In the genomic region with DNA sequence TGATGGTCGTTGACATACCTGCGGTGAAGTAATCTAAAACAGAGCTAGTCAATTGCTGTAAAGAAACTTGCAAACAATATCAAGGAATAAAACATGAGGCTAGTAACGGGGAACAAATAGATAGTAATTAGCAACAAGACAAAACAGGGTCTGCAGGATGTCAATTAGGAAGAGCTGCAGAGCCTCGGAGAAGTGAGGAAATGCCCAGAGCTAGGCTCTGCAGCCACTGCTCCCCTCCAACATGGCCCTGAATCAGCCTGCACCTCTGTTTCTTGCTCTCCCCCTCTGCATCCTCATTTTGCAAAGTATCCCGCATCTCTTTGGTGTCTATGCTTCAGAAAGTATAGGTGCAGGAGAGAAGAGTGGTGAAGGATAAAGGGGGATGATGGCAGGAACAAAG, we compare ENCODE assay signal across 39 cellular contexts.
"Had no signal": no experiment of that assay in that cellular context is flagged by ENCODE, and none has a peak within 500 bp of the region (broad histone marks: within the 10 kb centered on the region; RNA-seq: fewer than 3 reads in every experiment).

No MANE protein-coding gene starts in this region.

- H3K27ac Mint-ChIP-seq: activated CD4-positive, alpha-beta memory T cell treated with anti-CD3 and anti-CD28 coated beads, Interleukin-2, amount 10 ng/mL, durations not matched to agents 7 days and 5 days; activated CD8-positive, alpha-beta memory T cell treated with anti-CD3 and anti-CD28 coated beads, Interleukin-2, amount 10 ng/mL, durations not matched to agents 7 days and 5 days; activated naive CD8-positive, alpha-beta T cell treated with anti-CD3 and anti-CD28 coated beads for 36 hours; activated T-helper 17 cell treated with anti-CD3 and anti-CD28 coated beads, Interleukin-2, amount 50 U/mL, for 72 hours had no signal

- H3K27ac ChIP-seq: brain microvascular endothelial cell, PC-9, RWPE1, VCaP had no signal

- H3K27me3 Mint-ChIP-seq: activated CD4-positive, alpha-beta memory T cell treated with anti-CD3 and anti-CD28 coated beads, Interleukin-2, amount 10 ng/mL, durations not matched to agents 7 days and 5 days; activated CD8-positive, alpha-beta memory T cell treated with anti-CD3 and anti-CD28 coated beads, Interleukin-2, amount 10 ng/mL, durations not matched to agents 7 days and 5 days; activated naive CD8-positive, alpha-beta T cell treated with anti-CD3 and anti-CD28 coated beads for 36 hours; activated T-helper 17 cell treated with anti-CD3 and anti-CD28 coated beads, Interleukin-2, amount 50 U/mL, for 72 hours had no signal

- DNase-seq: activated CD4-positive, alpha-beta memory T cell treated with anti-CD3 and anti-CD28 coated beads, Interleukin-2, amount 10 ng/mL, durations not matched to agents 7 days and 5 days; activated CD4-positive, alpha-beta T cell treated with anti-CD3 and anti-CD28 coated beads for 1 hour; activated CD4-positive, alpha-beta T cell treated with anti-CD3 and anti-CD28 coated beads for 48 hours; activated CD4-positive, CD25-positive, alpha-beta regulatory T cell; activated CD8-positive, alpha-beta memory T cell treated with anti-CD3 and anti-CD28 coated beads for 24 hours; activated CD8-positive, alpha-beta memory T cell treated with anti-CD3 and anti-CD28 coated beads, Interleukin-2, amount 10 ng/mL, durations not matched to agents 7 days and 5 days; activated CD8-positive, alpha-beta memory T cell treated with anti-CD3 and anti-CD28 coated beads, Interleukin-2, amount 50 U/mL, for 48 hours; activated effector memory CD4-positive, alpha-beta T cell treated with anti-CD3 and anti-CD28 coated beads, Interleukin-2, amount 50 U/mL, for 16 hours; activated naive CD4-positive, alpha-beta T cell; activated naive CD4-positive, alpha-beta T cell treated with anti-CD3 and anti-CD28 coated beads, Interleukin-2, amount 50 U/mL, for 16 hours; activated naive CD8-positive, alpha-beta T cell treated with anti-CD3 and anti-CD28 coated beads for 36 hours; activated T-cell treated with anti-CD3 and anti-CD28 coated beads, Interleukin-2, amount 50 U/mL, for 48 hours; amniotic stem cell; aorta; brain microvascular endothelial cell; central memory CD4-positive, alpha-beta T cell; Kasumi-1; KG1; MG63; NCI-H1048; NCI-H1105 treated with DMSO at 0.1 percent for 48 hours; NCI-H1436; NCI-H1694; NCI-H1930; NCI-H2081 treated with DMSO at 0.1 percent for 48 hours; NCI-H226; NCI-H524 treated with DMSO at 0.1 percent for 48 hours; NCI-H748 treated with DMSO at 0.1 percent for 48 hours; NK-92 treated with Interleukin-12 subunit alpha and Interleukin-12 subunit beta, amount 100 ng/mL, for 24 hours; PC-9; SIG-M5; SW 1271; T-helper 1 cell; T-helper 2 cell; T-helper 9 cell had no signal

- H3K36me3 ChIP-seq: brain microvascular endothelial cell, MG63 had no signal

- H3K4me3 Mint-ChIP-seq: activated CD4-positive, alpha-beta memory T cell treated with anti-CD3 and anti-CD28 coated beads, Interleukin-2, amount 10 ng/mL, durations not matched to agents 7 days and 5 days; activated CD8-positive, alpha-beta memory T cell treated with anti-CD3 and anti-CD28 coated beads, Interleukin-2, amount 10 ng/mL, durations not matched to agents 7 days and 5 days; activated naive CD8-positive, alpha-beta T cell treated with anti-CD3 and anti-CD28 coated beads for 36 hours; activated T-helper 17 cell treated with anti-CD3 and anti-CD28 coated beads, Interleukin-2, amount 50 U/mL, for 72 hours had no signal

- H3K4me1 Mint-ChIP-seq: activated CD4-positive, alpha-beta memory T cell treated with anti-CD3 and anti-CD28 coated beads, Interleukin-2, amount 10 ng/mL, durations not matched to agents 7 days and 5 days; activated CD8-positive, alpha-beta memory T cell treated with anti-CD3 and anti-CD28 coated beads, Interleukin-2, amount 10 ng/mL, durations not matched to agents 7 days and 5 days; activated naive CD8-positive, alpha-beta T cell treated with anti-CD3 and anti-CD28 coated beads for 36 hours; activated T-helper 17 cell treated with anti-CD3 and anti-CD28 coated beads, Interleukin-2, amount 50 U/mL, for 72 hours had no signal

- H3K4me3 ChIP-seq: MG63, PC-9 had no signal

- H3K36me3 Mint-ChIP-seq: activated CD8-positive, alpha-beta memory T cell treated with anti-CD3 and anti-CD28 coated beads, Interleukin-2, amount 10 ng/mL, durations not matched to agents 7 days and 5 days; activated naive CD8-positive, alpha-beta T cell treated with anti-CD3 and anti-CD28 coated beads for 36 hours had no signal

- H3K27me3 ChIP-seq: brain microvascular endothelial cell, MG63 had no signal

- H3K9me3 ChIP-seq: MG63 had no signal

- ATAC-seq: activated CD8-positive, alpha-beta memory T cell treated with anti-CD3 and anti-CD28 coated beads, Interleukin-2, amount 10 ng/mL, durations not matched to agents 7 days and 5 days; activated T-helper 17 cell treated with anti-CD3 and anti-CD28 coated beads, Interleukin-2, amount 50 U/mL, for 72 hours; Right ventricle myocardium inferior had no signal
